In genomic region chr2:212007972-212008371, GRCh38 we compare ENCODE assay signal across 8 cellular contexts.
"Had no signal": no experiment of that assay in that cellular context is flagged by ENCODE, and none has a peak within 500 bp of the region (broad histone marks: within the 10 kb centered on the region; RNA-seq: fewer than 3 reads in every experiment).

No MANE protein-coding gene starts in this region.

- H3K9me3 ChIP-seq: HAP-1 had no signal

- DNase-seq: GM23248, GOT3, H7, HFFc6, KBM-7 had no signal

- H2AFZ ChIP-seq: GM23248 had no signal

- H3K9ac ChIP-seq: GM23248 had no signal

- H3K27ac ChIP-seq: GM23248, HL-60 had no signal

- H3K4me3 ChIP-seq: GM23248, HAP-1 had no signal

- H3K4me1 ChIP-seq: HAP-1 had no signal

- ATAC-seq: HCT116 had no signal

- H3K36me3 ChIP-seq: HAP-1 had no signal
